In genomic region chr7:34307540-34307939, GRCh38 we compare ENCODE assay signal across 23 cellular contexts.
"Had no signal": no experiment of that assay in that cellular context is flagged by ENCODE, and none has a peak within 500 bp of the region (broad histone marks: within the 10 kb centered on the region; RNA-seq: fewer than 3 reads in every experiment).

No MANE protein-coding gene starts in this region.

- H3K27me3 Mint-ChIP-seq: naive thymus-derived CD4-positive, alpha-beta T cell had no signal

- H3K4me3 ChIP-seq: coronary artery, dorsolateral prefrontal cortex, esophagus muscularis mucosa, gastroesophageal sphincter, heart left ventricle, hepatocyte, left lung, lower lobe of right lung had no signal

- H3K4me3 Mint-ChIP-seq: immature natural killer cell; mesothelial cell of epicardium; naive thymus-derived CD4-positive, alpha-beta T cell had no signal

- H3K27ac Mint-ChIP-seq: immature natural killer cell; mesothelial cell of epicardium; naive thymus-derived CD4-positive, alpha-beta T cell had no signal

- ATAC-seq: foreskin keratinocyte; gastroesophageal sphincter; heart left ventricle; left lung; left ventricle myocardium superior; lower lobe of right lung; naive thymus-derived CD4-positive, alpha-beta T cell had no signal

- DNase-seq: dermis blood vessel endothelial cell; dorsolateral prefrontal cortex; effector CD4-positive, alpha-beta T cell; effector memory CD4-positive, alpha-beta T cell; foreskin keratinocyte; heart left ventricle; hypothalamus; immature natural killer cell; islet precursor cell; kidney; kidney glomerular epithelial cell; left lung; left ventricle myocardium superior; lower lobe of right lung; mesenchymal stem cell; naive thymus-derived CD4-positive, alpha-beta T cell had no signal

- H3K4me1 ChIP-seq: esophagus muscularis mucosa, foreskin keratinocyte, gastroesophageal sphincter, heart left ventricle, left lung, lower lobe of right lung had no signal

- H3K27me3 ChIP-seq: dorsolateral prefrontal cortex, esophagus muscularis mucosa, foreskin keratinocyte, gastroesophageal sphincter, heart left ventricle, hepatocyte, left lung had no signal

- FAIRE-seq: endothelial cell of umbilical vein, frontal cortex, kidney had no signal

- H3K36me3 ChIP-seq: esophagus muscularis mucosa, gastroesophageal sphincter, heart left ventricle, left lung, lower lobe of right lung had no signal

- H3K27ac ChIP-seq: coronary artery, esophagus muscularis mucosa, foreskin keratinocyte, gastroesophageal sphincter, heart left ventricle, hepatocyte, left lung, lower lobe of right lung had no signal

- H3K36me3 Mint-ChIP-seq: immature natural killer cell, mesothelial cell of epicardium had no signal

- H3K4me1 Mint-ChIP-seq: immature natural killer cell; mesothelial cell of epicardium; naive thymus-derived CD4-positive, alpha-beta T cell had no signal
